Comparison of ENCODE assay signal across 8 cellular contexts in the genomic region with DNA sequence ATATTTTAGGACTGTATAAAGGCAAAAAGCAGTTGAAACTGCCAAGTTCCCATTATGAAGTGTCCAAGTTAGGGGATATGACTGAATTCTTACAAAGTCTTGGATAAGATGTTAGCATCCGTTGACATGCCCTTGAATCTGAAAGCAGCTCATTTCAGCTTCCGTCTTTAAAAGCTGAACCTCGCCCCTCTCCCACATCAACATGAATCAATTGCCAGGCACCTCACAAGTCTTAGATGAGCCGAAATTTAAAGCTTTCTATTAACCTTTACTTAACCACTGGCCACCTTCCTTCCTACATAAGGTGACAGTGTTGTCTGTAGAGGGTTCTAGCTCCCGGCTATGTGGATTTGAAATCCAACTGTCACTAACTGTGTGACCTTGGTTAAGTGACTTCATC. TPM values are rescaled to one million over a fixed set of nuclear protein-coding genes. Genes with fewer than 3 reads are reported as not detected.
DNase-seq lines count a peak whose midpoint lies in the region; ATAC-seq and TF ChIP-seq lines count a peak whose summit lies in the region.

No MANE protein-coding gene starts in this region.

- H4K20me1 ChIP-seq in hepatocyte (ENCODE audit: insufficient read depth, poor library complexity, severe bottlenecking): peaks cover 58% of the 10 kb centered on the region

- H3K79me2 ChIP-seq in hepatocyte: peaks cover 62% of the 10 kb centered on the region

- no peaks in the 10 kb centered on the region for H3K9me3 ChIP-seq in hepatocyte (ENCODE audit: low read depth)
- H3K9me3 ChIP-seq in skeletal muscle tissue (ENCODE audit: control insufficient read depth in 3 of 3, low read length in 3 of 3): no peaks in the 10 kb centered on the region

- no peaks in the 10 kb centered on the region for H3K9me3 Mint-ChIP-seq in activated T-cell treated with anti-CD3 and anti-CD28 coated beads, Interleukin-2, amount 50 U/mL, for 24 hours
- no peaks in the 10 kb centered on the region for H3K9me3 Mint-ChIP-seq in activated B cell treated with CpG ODN at 0.5 μM for 24 hours

- CTCF ChIA-PET in activated B cell treated with CpG ODN at 0.5 μM for 24 hours (lab: Charles Lee): interaction anchor here (0.7 to 1.0 kb wide), 4 partner anchors 11 to 292 kb away, joined by 3 to 4 read pairs (median 3); a partner anchor contains a TSS

- intact Hi-C loops in activated B cell treated with CpG ODN at 0.5 μM for 24 hours (cut with micrococcal nuclease): loop anchor here (1.0 to 5.0 kb wide), 4 partner anchors 8 to 274 kb away; a partner anchor contains a TSS

- TF ChIP-seq CTCF in activated B cell treated with CpG ODN at 0.5 μM for 24 hours (IDR thresholded peaks at IDR 0.05) (no peak), hepatocyte (IDR thresholded peaks at IDR 0.05; ENCODE audit: poor library complexity) (no peak)

- peak overlapping the region; percentile 63 to 91 (median 79) for H3K9ac ChIP-seq in skeletal muscle tissue (ENCODE audit: low read depth in 1 of 3, low read length in 3 of 3)

- DNase-seq in activated T-cell treated with anti-CD3 and anti-CD28 coated beads, Interleukin-2, amount 50 U/mL, for 24 hours: no peak
- no peak for DNase-seq in activated T-cell treated with anti-CD3 and anti-CD28 coated beads, Interleukin-2, amount 50 U/mL, for 1 hour
- DNase-seq in activated B cell treated with CpG ODN at 0.5 μM for 24 hours (no peak), hepatocyte (ENCODE audit: low spot score) (no peak), ureter (ENCODE audit: low spot score) (no peak)

- H2AFZ ChIP-seq in hepatocyte: no peak overlapping the region

- no peak for ATAC-seq in activated B cell treated with CpG ODN at 0.5 μM for 24 hours (ENCODE audit: low read depth)
- no peak for ATAC-seq in HG03045 (IDR thresholded peaks at IDR 0.05; ENCODE audit: unreplicated experiment)
- no peak for ATAC-seq in GM21528 (IDR thresholded peaks at IDR 0.05; ENCODE audit: low FRiP score, unreplicated experiment)

- H3K27ac ChIP-seq in hepatocyte: no peak overlapping the region
- no peak overlapping the region for H3K27ac ChIP-seq in skeletal muscle tissue (ENCODE audit: low read depth, low read length)

- peak overlapping the region; percentile 99 for H3K4me3 Mint-ChIP-seq in activated T-cell treated with anti-CD3 and anti-CD28 coated beads, Interleukin-2, amount 50 U/mL, for 24 hours
- peak overlapping the region; percentile 98 for H3K4me3 Mint-ChIP-seq in activated B cell treated with CpG ODN at 0.5 μM for 24 hours

- H3K4me3 ChIP-seq in hepatocyte (peak overlapping the region; percentile 89), skeletal muscle tissue (ENCODE audit: low read length in 3 of 3) (peak overlapping the region; percentile 72 to 87 (median 85))

- peaks cover 58% of the 10 kb centered on the region for H3K36me3 Mint-ChIP-seq in activated T-cell treated with anti-CD3 and anti-CD28 coated beads, Interleukin-2, amount 50 U/mL, for 24 hours (ENCODE audit: low read depth)
- H3K36me3 Mint-ChIP-seq in activated B cell treated with CpG ODN at 0.5 μM for 24 hours (ENCODE audit: low read depth): peaks cover 36% of the 10 kb centered on the region

- peak overlapping the region; percentile 92 for H3K4me2 ChIP-seq in hepatocyte

- POLR2A ChIA-PET in activated B cell treated with CpG ODN at 0.5 μM for 24 hours (lab: Charles Lee): interaction anchor here (0.6 to 3.0 kb wide), 14 partner anchors 10 to 856 kb away, joined by 3 to 23 read pairs (median 6); a partner anchor contains a TSS

- H3K36me3 ChIP-seq in hepatocyte (replicated peaks; ENCODE audit: insufficient read depth, low read depth) (no peaks in the 10 kb centered on the region), skeletal muscle tissue (ENCODE audit: control insufficient read depth in 3 of 3, insufficient read depth in 3 of 3, low read length in 3 of 3) (no peaks in the 10 kb centered on the region)

- H3K4me1 ChIP-seq in hepatocyte (ENCODE audit: insufficient read depth) (peaks cover 19% of the 10 kb centered on the region), skeletal muscle tissue (ENCODE audit: control insufficient read depth in 3 of 3, insufficient read depth in 3 of 3, low read length in 3 of 3) (peaks cover 33 to 40% (median 37%) of the 10 kb centered on the region in 3 donors)

- under 1% methylated on average over 5 of the region's 5 CpGs for whole genome bisulfite sequencing in hepatocyte (ENCODE audit: low lambda C conversion rate, missing lambda C conversion rate)

- no peaks in the 10 kb centered on the region for H3K27me3 Mint-ChIP-seq in activated T-cell treated with anti-CD3 and anti-CD28 coated beads, Interleukin-2, amount 50 U/mL, for 24 hours
- no peaks in the 10 kb centered on the region for H3K27me3 Mint-ChIP-seq in activated B cell treated with CpG ODN at 0.5 μM for 24 hours

- H3K4me1 Mint-ChIP-seq in activated T-cell treated with anti-CD3 and anti-CD28 coated beads, Interleukin-2, amount 50 U/mL, for 24 hours (ENCODE audit: low read depth): peaks cover 52% of the 10 kb centered on the region
- H3K4me1 Mint-ChIP-seq in activated B cell treated with CpG ODN at 0.5 μM for 24 hours: peaks cover 54% of the 10 kb centered on the region

- peak overlapping the region; percentile 98 for H3K27ac Mint-ChIP-seq in activated T-cell treated with anti-CD3 and anti-CD28 coated beads, Interleukin-2, amount 50 U/mL, for 24 hours
- peak overlapping the region; percentile 93 for H3K27ac Mint-ChIP-seq in activated B cell treated with CpG ODN at 0.5 μM for 24 hours

- H3K9me2 ChIP-seq in hepatocyte (replicated peaks; ENCODE audit: insufficient read depth): no peaks in the 10 kb centered on the region

- H3K27me3 ChIP-seq in hepatocyte (no peaks in the 10 kb centered on the region), skeletal muscle tissue (ENCODE audit: control insufficient read depth in 3 of 3, insufficient read depth in 3 of 3, low read length in 3 of 3) (no peaks in the 10 kb centered on the region)

RNA-seq across cellular contexts. Expression of a gene that starts 1.3 kb away (rescaled TPM):
- total RNA-seq in activated B cell treated with CpG ODN at 0.5 μM for 24 hours (148 and 152 TPM in 2 replicates), hepatocyte (134 and 150 TPM in 2 replicates), skeletal muscle tissue (103 TPM), ureter (107 TPM)
- polyA plus RNA-seq in hepatocyte: 43.5 and 47.9 TPM in 2 replicates

RNA-seq across cellular contexts. Expression of a gene that starts 52.5 kb away (rescaled TPM):
- total RNA-seq in activated B cell treated with CpG ODN at 0.5 μM for 24 hours (80.7 and 83.9 TPM in 2 replicates), hepatocyte (1.8 and 5.8 TPM in 2 replicates), skeletal muscle tissue (5.2 TPM), ureter (4.2 TPM)
- polyA plus RNA-seq in hepatocyte: 5.6 and 8.9 TPM in 2 replicates

Comparison
In these comparisons a context has a peak if more than half of its experiments do, and no peak if none do; other contexts are left out.
1. RNA of a gene that starts 52.5 kb away (total RNA-seq): 80.7 to 83.9 TPM in activated B cell treated with CpG ODN at 0.5 μM for 24 hours; 1.8 to 5.8 TPM in hepatocyte, 5.2 TPM in skeletal muscle tissue (single experiment) and 4.2 TPM in ureter (single experiment); every median in the first group is over 10 times any median in the second.